18 cellular contexts compared by ENCODE assay signal in genomic region chr4:54581807-54582206, GRCh38.
"Had no signal": no experiment of that assay in that cellular context is flagged by ENCODE, and none has a peak within 500 bp of the region (broad histone marks: within the 10 kb centered on the region; RNA-seq: fewer than 3 reads in every experiment).

No MANE protein-coding gene starts in this region.

- H3K27me3 Mint-ChIP-seq: stimulated activated naive B cell treated with anti-CD40 and anti-IgM and Interleukin-4, amounts not matched to agents 10 μg/mL and 1 μg/mL and 100 μg/mL, for 72 hours had no signal

- H3K27ac Mint-ChIP-seq: memory B cell; mesothelial cell of epicardium; natural killer cell; stimulated activated naive B cell treated with anti-CD40 and anti-IgM and Interleukin-4, amounts not matched to agents 10 μg/mL and 1 μg/mL and 100 μg/mL, for 72 hours; stimulated activated naive CD8-positive, alpha-beta T cell treated with anti-CD3 and anti-CD28 coated beads, Interleukin-15, amount 100 ng/mL, for 72 hours had no signal

- H3K4me3 Mint-ChIP-seq: memory B cell; mesothelial cell of epicardium; natural killer cell; neural crest cell; stimulated activated naive B cell treated with anti-CD40 and anti-IgM and Interleukin-4, amounts not matched to agents 10 μg/mL and 1 μg/mL and 100 μg/mL, for 72 hours; stimulated activated naive CD8-positive, alpha-beta T cell treated with anti-CD3 and anti-CD28 coated beads, Interleukin-15, amount 100 ng/mL, for 72 hours had no signal

- H3K4me1 Mint-ChIP-seq: memory B cell; mesothelial cell of epicardium; natural killer cell; neural crest cell; stimulated activated naive B cell treated with anti-CD40 and anti-IgM and Interleukin-4, amounts not matched to agents 10 μg/mL and 1 μg/mL and 100 μg/mL, for 72 hours; stimulated activated naive CD8-positive, alpha-beta T cell treated with anti-CD3 and anti-CD28 coated beads, Interleukin-15, amount 100 ng/mL, for 72 hours had no signal

- H3K36me3 Mint-ChIP-seq: memory B cell; mesothelial cell of epicardium; natural killer cell; stimulated activated naive B cell treated with anti-CD40 and anti-IgM and Interleukin-4, amounts not matched to agents 10 μg/mL and 1 μg/mL and 100 μg/mL, for 72 hours had no signal

- H3K9me3 Mint-ChIP-seq: memory B cell; mesothelial cell of epicardium; natural killer cell; neural crest cell; stimulated activated naive B cell treated with anti-CD40 and anti-IgM and Interleukin-4, amounts not matched to agents 10 μg/mL and 1 μg/mL and 100 μg/mL, for 72 hours; stimulated activated naive CD8-positive, alpha-beta T cell treated with anti-CD3 and anti-CD28 coated beads, Interleukin-15, amount 100 ng/mL, for 72 hours had no signal

- DNase-seq: effector CD4-positive, alpha-beta T cell; foreskin melanocyte; head of caudate nucleus; kidney; left cardiac atrium; left ventricle myocardium inferior; lower lobe of right lung; natural killer cell; sigmoid colon; stimulated activated CD4-positive, alpha-beta T cell treated with anti-CD3 and anti-CD28 coated beads, Interleukin-2, amount 100 ng/mL, for 24 hours; stimulated activated CD4-positive, alpha-beta T cell treated with anti-CD3 and anti-CD28 coated beads, Interleukin-4, amount 100 ng/mL, for 4 hours; stimulated activated naive B cell treated with anti-CD40 and anti-IgM and Interleukin-4, amounts not matched to agents 10 μg/mL and 1 μg/mL and 100 μg/mL, for 72 hours; stimulated activated naive CD8-positive, alpha-beta T cell treated with anti-CD3 and anti-CD28 coated beads, Interleukin-15, amount 100 ng/mL, for 72 hours; testis; transverse colon had no signal
